10 cellular contexts compared by ENCODE assay signal in the genomic region with DNA sequence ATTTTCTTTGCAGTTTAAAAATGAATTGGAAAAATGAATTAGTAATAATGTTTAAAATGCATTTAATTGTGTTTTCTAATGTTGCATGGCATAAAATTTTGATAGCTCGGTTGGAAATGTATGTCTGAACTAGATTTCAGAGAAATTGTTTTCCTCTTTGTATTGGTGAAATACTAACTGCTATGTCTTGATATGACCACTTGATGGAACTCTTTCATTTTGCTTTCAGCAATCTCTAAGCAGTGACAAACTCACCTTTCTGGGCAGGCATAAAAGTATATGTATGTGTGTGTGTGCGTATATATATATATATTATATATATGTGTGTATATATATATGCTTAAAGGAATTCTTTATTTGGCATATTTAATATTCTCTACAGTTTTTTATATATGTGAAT.
DNase-seq lines count a peak whose midpoint lies in the region; ATAC-seq, FAIRE-seq and TF ChIP-seq lines count a peak whose summit lies in the region.
"Had no signal": no experiment of that assay in that cellular context is flagged by ENCODE, and none has a peak within 500 bp of the region (broad histone marks: within the 10 kb centered on the region; RNA-seq: fewer than 3 reads in every experiment).

No MANE protein-coding gene starts in this region.

- POLR2A ChIA-PET in naive thymus-derived CD4-positive, alpha-beta T cell (lab: Charles Lee), result no interaction called here
- POLR2A ChIA-PET in CD4-positive, alpha-beta T cell (lab: Charles Lee), result no interaction called here

- no peaks in the 10 kb centered on the region for H3K27me3 Mint-ChIP-seq in naive thymus-derived CD4-positive, alpha-beta T cell
- H3K27me3 Mint-ChIP-seq in CD4-positive, alpha-beta T cell, result no peaks in the 10 kb centered on the region
- H3K27me3 Mint-ChIP-seq: activated naive CD4-positive, alpha-beta T cell treated with anti-CD3 and anti-CD28 coated beads, Interleukin-2, amount 50 U/mL, for 24 hours had no signal

- H3K9me3 ChIP-seq in BE2C, result no peaks in the 10 kb centered on the region
- H3K9me3 ChIP-seq in naive thymus-derived CD4-positive, alpha-beta T cell (ENCODE audit: control insufficient read depth in 2 of 3, low read length in 3 of 3), result no peaks in the 10 kb centered on the region
- H3K9me3 ChIP-seq in CD4-positive, alpha-beta T cell (ENCODE audit: control insufficient read depth, low read length), result no peaks in the 10 kb centered on the region

- no peak for FAIRE-seq in urothelium cell line (lab: Jason Lieb, UNC)

- H3K27ac ChIP-seq in HL-60 (replicated peaks), result no peak overlapping the region
- no peak overlapping the region for H3K27ac ChIP-seq in VCaP
- no peak overlapping the region for H3K27ac ChIP-seq in naive thymus-derived CD4-positive, alpha-beta T cell (ENCODE audit: low read depth, low read length)
- H3K27ac ChIP-seq in CD4-positive, alpha-beta T cell (ENCODE audit: low read depth, low read length), result no peak overlapping the region
- H3K27ac ChIP-seq: SK-N-MC had no signal

- no peaks in the 10 kb centered on the region for H3K36me3 Mint-ChIP-seq in naive thymus-derived CD4-positive, alpha-beta T cell
- no peaks in the 10 kb centered on the region for H3K36me3 Mint-ChIP-seq in CD4-positive, alpha-beta T cell (ENCODE audit: low read depth)
- H3K36me3 Mint-ChIP-seq: activated naive CD4-positive, alpha-beta T cell treated with anti-CD3 and anti-CD28 coated beads, Interleukin-2, amount 50 U/mL, for 24 hours had no signal

- H3K4me1 ChIP-seq in BE2C, result no peaks in the 10 kb centered on the region
- no peaks in the 10 kb centered on the region for H3K4me1 ChIP-seq in naive thymus-derived CD4-positive, alpha-beta T cell (ENCODE audit: control insufficient read depth in 2 of 2, insufficient read depth in 2 of 2, low read length in 2 of 2)

- H3K4me3 Mint-ChIP-seq in naive thymus-derived CD4-positive, alpha-beta T cell, result no peak overlapping the region
- no peak overlapping the region for H3K4me3 Mint-ChIP-seq in CD4-positive, alpha-beta T cell
- H3K4me3 Mint-ChIP-seq: activated naive CD4-positive, alpha-beta T cell treated with anti-CD3 and anti-CD28 coated beads, Interleukin-2, amount 50 U/mL, for 24 hours had no signal

- intact Hi-C loops in naive thymus-derived CD4-positive, alpha-beta T cell (cut with micrococcal nuclease), result no loop called here
- intact Hi-C loops in CD4-positive, alpha-beta T cell (cut with DNase I, micrococcal nuclease), result no loop called here

- H3K36me3 ChIP-seq in BE2C (no peaks in the 10 kb centered on the region), kidney epithelial cell (ENCODE audit: control insufficient read depth, insufficient read depth, low read length) (no peaks in the 10 kb centered on the region)
- no peaks in the 10 kb centered on the region for H3K36me3 ChIP-seq in naive thymus-derived CD4-positive, alpha-beta T cell (ENCODE audit: control insufficient read depth in 2 of 3, insufficient read depth in 3 of 3, low read length in 3 of 3)

- no peaks in the 10 kb centered on the region for H3K4me1 Mint-ChIP-seq in naive thymus-derived CD4-positive, alpha-beta T cell
- H3K4me1 Mint-ChIP-seq in CD4-positive, alpha-beta T cell (ENCODE audit: low read depth), result no peaks in the 10 kb centered on the region
- H3K4me1 Mint-ChIP-seq: activated naive CD4-positive, alpha-beta T cell treated with anti-CD3 and anti-CD28 coated beads, Interleukin-2, amount 50 U/mL, for 24 hours had no signal

- no peak for DNase-seq in BE2C
- DNase-seq in HL-60 (ENCODE audit: low read depth in 1 of 2, low spot score in 1 of 2), result no peak
- no peak for DNase-seq in kidney epithelial cell (ENCODE audit: low read depth)
- no peak for DNase-seq in retina
- no peak for DNase-seq in naive thymus-derived CD4-positive, alpha-beta T cell
- no peak for DNase-seq in CD4-positive, alpha-beta T cell
- DNase-seq in urothelium cell line (ENCODE audit: low spot score), result no peak

- TF ChIP-seq CTCF in BE2C (IDR thresholded peaks at IDR 0.05; ENCODE audit: low read depth, low read length) (peak; percentile 69), HL-60 (IDR thresholded peaks at IDR 0.05; ENCODE audit: insufficient read depth, low read length) (peak; percentile 10), VCaP (conservative IDR thresholded peaks at IDR 0.05) (peak; percentile 86), kidney epithelial cell (IDR thresholded peaks at IDR 0.05; ENCODE audit: insufficient read depth, low read length, poor library complexity, severe bottlenecking) (peak; percentile 45)
- no peak for TF ChIP-seq CTCF in CD4-positive, alpha-beta T cell (IDR thresholded peaks at IDR 0.05)

- H3K27me3 ChIP-seq in BE2C (no peaks in the 10 kb centered on the region), HL-60 (ENCODE audit: insufficient read depth, poor library complexity, severe bottlenecking) (no peaks in the 10 kb centered on the region), kidney epithelial cell (ENCODE audit: control insufficient read depth, insufficient read depth, low read length) (no peaks in the 10 kb centered on the region)
- H3K27me3 ChIP-seq in naive thymus-derived CD4-positive, alpha-beta T cell (ENCODE audit: control insufficient read depth in 2 of 2, insufficient read depth in 2 of 2, low read length in 2 of 2), result no peaks in the 10 kb centered on the region
- H3K27me3 ChIP-seq in CD4-positive, alpha-beta T cell (ENCODE audit: control insufficient read depth, insufficient read depth, low read length), result no peaks in the 10 kb centered on the region

- H3K9me3 Mint-ChIP-seq in naive thymus-derived CD4-positive, alpha-beta T cell, result peaks cover 0 to 27% (median 4%) of the 10 kb centered on the region in 11 donors
- H3K9me3 Mint-ChIP-seq in CD4-positive, alpha-beta T cell, result peaks cover 10% of the 10 kb centered on the region

- H3K4me3 ChIP-seq in BE2C (ENCODE audit: low read depth, low read length), result no peak overlapping the region
- H3K4me3 ChIP-seq in HL-60 (replicated peaks; ENCODE audit: insufficient read depth, low read length), result no peak overlapping the region
- H3K4me3 ChIP-seq in kidney epithelial cell (ENCODE audit: low read depth, low read length), result no peak overlapping the region
- no peak overlapping the region for H3K4me3 ChIP-seq in naive thymus-derived CD4-positive, alpha-beta T cell (ENCODE audit: low read length)
- H3K4me3 ChIP-seq: SK-N-MC had no signal

- H3K27ac Mint-ChIP-seq in naive thymus-derived CD4-positive, alpha-beta T cell, result no peak overlapping the region
- no peak overlapping the region for H3K27ac Mint-ChIP-seq in CD4-positive, alpha-beta T cell
- H3K27ac Mint-ChIP-seq: activated naive CD4-positive, alpha-beta T cell treated with anti-CD3 and anti-CD28 coated beads, Interleukin-2, amount 50 U/mL, for 24 hours had no signal

- ATAC-seq in naive thymus-derived CD4-positive, alpha-beta T cell, result no peak
- no peak for ATAC-seq in CD4-positive, alpha-beta T cell (ENCODE audit: poor library complexity)

- CTCF ChIA-PET in naive thymus-derived CD4-positive, alpha-beta T cell (lab: Charles Lee), result no interaction called here
- CTCF ChIA-PET in CD4-positive, alpha-beta T cell (lab: Charles Lee), result no interaction called here
